ENCODE assay signal across 17 cellular contexts in genomic region chr12:10339441-10339840, GRCh38. TPM values are rescaled to one million over a fixed set of nuclear protein-coding genes. Genes with fewer than 3 reads are reported as not detected.
A peak's percentile ranks its signal among the peaks of the same experiment; 100 is the strongest.
DNase-seq lines count a peak whose midpoint lies in the region; ATAC-seq, FAIRE-seq and TF ChIP-seq lines count a peak whose summit lies in the region.
"Had no signal": no experiment of that assay in that cellular context is flagged by ENCODE, and none has a peak within 500 bp of the region (broad histone marks: within the 10 kb centered on the region; RNA-seq: fewer than 3 reads in every experiment).

No MANE protein-coding gene starts in this region.

- TF ChIP-seq CTCF in PC-9 (conservative IDR thresholded peaks at IDR 0.05), result no peak
- no peak for TF ChIP-seq CTCF in endothelial cell of umbilical vein (IDR thresholded peaks at IDR 0.05; ENCODE audit: extremely low read depth in 1 of 2, insufficient read depth in 1 of 2, low read depth in 1 of 2, low read length in 2 of 2)
- TF ChIP-seq CTCF in osteocyte (IDR thresholded peaks at IDR 0.05), result no peak
- no peak for TF ChIP-seq CTCF in CD8-positive, alpha-beta T cell (IDR thresholded peaks at IDR 0.05)
- no peak for TF ChIP-seq CTCF in CD14-positive monocyte (IDR thresholded peaks at IDR 0.05)

- H3F3A ChIP-seq in PC-9 (ENCODE audit: insufficient read depth, low read depth), result no peaks in the 10 kb centered on the region

- CTCF ChIA-PET in PC-9 (lab: Charles Lee), result interaction anchor here (0.6 kb wide), 1 partner anchor 27 kb away, joined by 4 read pairs; no protein-coding TSS in a partner anchor
- CTCF ChIA-PET in endothelial cell of umbilical vein (lab: Charles Lee), result interaction anchor here (0.6 to 2.3 kb wide), 6 partner anchors 8 to 334 kb away, joined by 3 to 10 read pairs (median 3); no protein-coding TSS in a partner anchor
- CTCF ChIA-PET in CD8-positive, alpha-beta T cell (lab: Charles Lee), result interaction anchor here (0.9 to 1.1 kb wide), 3 partner anchors 14 to 104 kb away, joined by 3 to 4 read pairs (median 4); no protein-coding TSS in a partner anchor

- no peaks in the 10 kb centered on the region for H3K27me3 Mint-ChIP-seq in osteocyte (ENCODE audit: unreplicated experiment)
- H3K27me3 Mint-ChIP-seq in CD8-positive, alpha-beta T cell (ENCODE audit: low read depth), result no peaks in the 10 kb centered on the region
- peaks cover 0 to 2% (median 0%) of the 10 kb centered on the region in 3 donors for H3K27me3 Mint-ChIP-seq in CD14-positive monocyte (ENCODE audit: low read depth in 3 of 3)
- H3K27me3 Mint-ChIP-seq: activated B cell treated with CpG ODN at 0.5 μM for 24 hours; stimulated activated naive CD8-positive, alpha-beta T cell treated with anti-CD3 and anti-CD28 coated beads, Interleukin-15, amount 100 ng/mL, for 72 hours had no signal

- no TSS peak for BruUV-seq in PC-9 (replicated peaks; lab: Mats Ljungman, UMichigan)
- no TSS peak for BruUV-seq in endothelial cell of umbilical vein (replicated peaks; lab: Mats Ljungman, UMichigan)

- ATAC-seq in CD8-positive, alpha-beta T cell, result no peak
- ATAC-seq: gastrocnemius medialis; GM12878; stimulated activated naive CD8-positive, alpha-beta T cell treated with anti-CD3 and anti-CD28 coated beads, Interleukin-15, amount 100 ng/mL, for 72 hours had no signal

- no peak for TF ChIP-seq POLR2A in endothelial cell of umbilical vein (IDR thresholded peaks at IDR 0.05; ENCODE audit: low read depth, low read length)

- H3K9me3 ChIP-seq in PC-9 (ENCODE audit: insufficient read depth, low read depth) (no peaks in the 10 kb centered on the region), endothelial cell of umbilical vein (replicated peaks; ENCODE audit: control insufficient read depth, insufficient read depth, low read length) (no peaks in the 10 kb centered on the region)
- H3K9me3 ChIP-seq in CD8-positive, alpha-beta T cell (ENCODE audit: low read length), result no peaks in the 10 kb centered on the region
- H3K9me3 ChIP-seq: gastrocnemius medialis, ovary had no signal

- no peak overlapping the region for H3K27ac ChIP-seq in PC-9
- no peak overlapping the region for H3K27ac ChIP-seq in endothelial cell of umbilical vein (ENCODE audit: insufficient read depth, low read depth, low read length)
- no peak overlapping the region for H3K27ac ChIP-seq in CD8-positive, alpha-beta T cell (ENCODE audit: low read depth, low read length)
- H3K27ac ChIP-seq: gastrocnemius medialis, ovary had no signal

- H3K9me1 ChIP-seq in endothelial cell of umbilical vein (replicated peaks; ENCODE audit: control insufficient read depth, extremely low read depth, insufficient read depth, low read length), result no peaks in the 10 kb centered on the region

- no peaks in the 10 kb centered on the region for H3K9me2 ChIP-seq in PC-9 (ENCODE audit: insufficient read depth)

- H3K36me3 ChIP-seq in PC-9 (ENCODE audit: low read depth) (no peaks in the 10 kb centered on the region), endothelial cell of umbilical vein (ENCODE audit: control insufficient read depth in 2 of 2, extremely low read depth in 1 of 2, insufficient read depth in 2 of 2, low read length in 2 of 2) (no peaks in the 10 kb centered on the region)
- H3K36me3 ChIP-seq in CD8-positive, alpha-beta T cell (ENCODE audit: insufficient read depth, low read length), result no peaks in the 10 kb centered on the region
- H3K36me3 ChIP-seq: gastrocnemius medialis, ovary had no signal

- H3K9ac ChIP-seq in endothelial cell of umbilical vein (replicated peaks; ENCODE audit: extremely low read depth, insufficient read depth, low read length), result no peak overlapping the region

- H3K79me2 ChIP-seq in PC-9 (ENCODE audit: low read depth), result no peaks in the 10 kb centered on the region
- no peaks in the 10 kb centered on the region for H3K79me2 ChIP-seq in endothelial cell of umbilical vein (ENCODE audit: control insufficient read depth, insufficient read depth, low read length)

- dilution Hi-C loops in endothelial cell of umbilical vein (cut with MboI; ENCODE audit: extremely low pct_ligation_motif_present, low sequenced_read_pairs), result no loop called here

- H3K27me3 ChIP-seq in PC-9 (ENCODE audit: insufficient read depth, low read depth), result no peaks in the 10 kb centered on the region
- H3K27me3 ChIP-seq in endothelial cell of umbilical vein (ENCODE audit: control insufficient read depth in 2 of 2, insufficient read depth in 2 of 2, low read length in 2 of 2), result no peaks in the 10 kb centered on the region
- no peaks in the 10 kb centered on the region for H3K27me3 ChIP-seq in CD8-positive, alpha-beta T cell (ENCODE audit: insufficient read depth, low read length)
- H3K27me3 ChIP-seq: gastrocnemius medialis, ovary had no signal

- H3K9me3 Mint-ChIP-seq in osteocyte (ENCODE audit: unreplicated experiment), result no peaks in the 10 kb centered on the region
- H3K9me3 Mint-ChIP-seq in CD8-positive, alpha-beta T cell, result peaks cover 8% of the 10 kb centered on the region
- H3K9me3 Mint-ChIP-seq in CD14-positive monocyte, result peaks cover 10 to 27% (median 16%) of the 10 kb centered on the region in 7 donors

- H3K4me3 Mint-ChIP-seq in osteocyte (ENCODE audit: unreplicated experiment), result no peak overlapping the region
- H3K4me3 Mint-ChIP-seq in CD8-positive, alpha-beta T cell, result no peak overlapping the region
- no peak overlapping the region for H3K4me3 Mint-ChIP-seq in CD14-positive monocyte
- H3K4me3 Mint-ChIP-seq: activated B cell treated with CpG ODN at 0.5 μM for 24 hours; stimulated activated naive CD8-positive, alpha-beta T cell treated with anti-CD3 and anti-CD28 coated beads, Interleukin-15, amount 100 ng/mL, for 72 hours had no signal

- H4K20me1 ChIP-seq in PC-9 (ENCODE audit: insufficient read depth) (no peaks in the 10 kb centered on the region), endothelial cell of umbilical vein (replicated peaks; ENCODE audit: control insufficient read depth, extremely low read depth, insufficient read depth, low read length) (no peaks in the 10 kb centered on the region)

- FAIRE-seq in endothelial cell of umbilical vein (lab: Jason Lieb, UNC), result peak; percentile 81
- FAIRE-seq: GM12878 had no signal

- no peaks in the 10 kb centered on the region for H3K36me3 Mint-ChIP-seq in osteocyte (ENCODE audit: unreplicated experiment)
- no peaks in the 10 kb centered on the region for H3K36me3 Mint-ChIP-seq in CD8-positive, alpha-beta T cell
- peaks cover 0 to 2% of the 10 kb centered on the region in 2 donors for H3K36me3 Mint-ChIP-seq in CD14-positive monocyte

- H3K4me1 Mint-ChIP-seq in osteocyte (ENCODE audit: unreplicated experiment) (peaks cover 29% of the 10 kb centered on the region), CD14-positive monocyte (peaks cover 25% of the 10 kb centered on the region)
- peaks cover 5% of the 10 kb centered on the region for H3K4me1 Mint-ChIP-seq in CD8-positive, alpha-beta T cell (ENCODE audit: low read depth)

- DNase-seq in GM03348 (ENCODE audit: low spot score), result peak; percentile 22
- peak; percentile 53 to 70 for DNase-seq in PC-9
- peak; percentile 48 for DNase-seq in endothelial cell of umbilical vein (ENCODE audit: low read depth, low spot score)
- DNase-seq in osteocyte (ENCODE audit: extremely low spot score, unreplicated experiment), result no peak
- no peak for DNase-seq in SK-N-DZ (ENCODE audit: low spot score)
- DNase-seq in CD8-positive, alpha-beta T cell, result no peak
- no peak for DNase-seq in CD14-positive monocyte (ENCODE audit: low spot score)
- DNase-seq in cerebellar nuclear complex (lab: John Stamatoyannopoulos, UW), result no peak
- DNase-seq: activated B cell treated with CpG ODN at 0.5 μM for 24 hours; activated gamma-delta T cell treated with Interleukin-2 at 50 U/mL for 16 hours; DMS79; gastrocnemius medialis; Karpas-422; NCI-H510A treated with DMSO at 0.1 percent for 48 hours; ovary; stimulated activated naive CD8-positive, alpha-beta T cell treated with anti-CD3 and anti-CD28 coated beads, Interleukin-15, amount 100 ng/mL, for 72 hours had no signal

- H3K4me3 ChIP-seq in PC-9 (no peak overlapping the region), endothelial cell of umbilical vein (replicated peaks in 1 of 3; ENCODE audit: insufficient read depth in 1 of 3, low read depth in 1 of 3, low read length in 3 of 3) (no peak overlapping the region)
- no peak overlapping the region for H3K4me3 ChIP-seq in CD8-positive, alpha-beta T cell (ENCODE audit: low read depth, low read length)
- H3K4me3 ChIP-seq: gastrocnemius medialis, GM12878, ovary had no signal

- H3K4me1 ChIP-seq in PC-9 (replicated peaks; ENCODE audit: insufficient read depth) (0 out of 2 replicates have a peak, but pooled peaks cover 14% of the 10 kb centered on the region), endothelial cell of umbilical vein (ENCODE audit: control insufficient read depth, extremely low read depth, insufficient read depth, low read length) (peaks cover 17% of the 10 kb centered on the region)
- no peaks in the 10 kb centered on the region for H3K4me1 ChIP-seq in CD8-positive, alpha-beta T cell (ENCODE audit: insufficient read depth, low read length)
- H3K4me1 ChIP-seq: gastrocnemius medialis had no signal

- intact Hi-C loops in PC-9 (cut with micrococcal nuclease; ENCODE audit: unreplicated experiment) (loop anchor here (2.0 kb wide), 1 partner anchor 55 kb away; no protein-coding TSS in a partner anchor), endothelial cell of umbilical vein (cut with micrococcal nuclease) (loop anchor here (10.0 kb wide), 1 partner anchor 185 kb away; no protein-coding TSS in a partner anchor), CD14-positive monocyte (cut with micrococcal nuclease) (no loop called here)
- intact Hi-C loops in CD8-positive, alpha-beta T cell (cut with DNase I, micrococcal nuclease), result no loop called here

- H2AFZ ChIP-seq in PC-9, result no peak overlapping the region
- H2AFZ ChIP-seq in endothelial cell of umbilical vein (ENCODE audit: low read depth, low read length), result no peak overlapping the region

- H3K4me2 ChIP-seq in PC-9 (peak overlapping the region; percentile 4; the same call in 1 of the 2 replicates), endothelial cell of umbilical vein (ENCODE audit: insufficient read depth, low read length) (peak overlapping the region; percentile 22)

- H3K27ac Mint-ChIP-seq in osteocyte (ENCODE audit: unreplicated experiment), result peak overlapping the region; percentile 79
- no peak overlapping the region for H3K27ac Mint-ChIP-seq in CD8-positive, alpha-beta T cell
- no peak overlapping the region for H3K27ac Mint-ChIP-seq in CD14-positive monocyte
- H3K27ac Mint-ChIP-seq: activated B cell treated with CpG ODN at 0.5 μM for 24 hours; stimulated activated naive CD8-positive, alpha-beta T cell treated with anti-CD3 and anti-CD28 coated beads, Interleukin-15, amount 100 ng/mL, for 72 hours had no signal

- POLR2A ChIA-PET in PC-9 (lab: Charles Lee; ENCODE audit: unreplicated experiment) (interaction anchor here (0.6 kb wide), 1 partner anchor 295 kb away, joined by 3 read pairs; no protein-coding TSS in a partner anchor), endothelial cell of umbilical vein (lab: Charles Lee) (no interaction called here)
- POLR2A ChIA-PET in CD8-positive, alpha-beta T cell (lab: Charles Lee), result no interaction called here

RNA-seq across cellular contexts. Expression of gene KLRD1, which starts 31.8 kb away (rescaled TPM):
- total RNA-seq in PC-9 (2021) (0.68 and 1.2 TPM in 2 replicates), endothelial cell of umbilical vein (0.13 and 0.18 TPM in 2 replicates), osteocyte (0.03 and 0.37 TPM in 2 replicates)
- polyA plus RNA-seq in endothelial cell of umbilical vein (0.06 and 0.15 TPM in 2 replicates), CD14-positive monocyte (under 1 TPM; 0.51 to 0.79 TPM)
- polyA plus RNA-seq in endothelial cell of umbilical vein (2011; cell fraction: cytosol; rRNA removed), result 0.01 and 0.05 TPM in 2 replicates
- 0.53 and 0.85 TPM in 2 replicates for polyA plus RNA-seq in endothelial cell of umbilical vein (2011; cell fraction: nucleus; rRNA removed)
- polyA plus RNA-seq in endothelial cell of umbilical vein (2012), result 0.21 and 0.63 TPM in 2 replicates
- polyA minus RNA-seq in endothelial cell of umbilical vein, result 0.39 and 0.40 TPM in 2 replicates
- not detected for polyA minus RNA-seq in endothelial cell of umbilical vein (2011; cell fraction: cytosol; rRNA and poly(A)+ RNA removed)
- polyA minus RNA-seq in endothelial cell of umbilical vein (2011; cell fraction: nucleus; rRNA and poly(A)+ RNA removed), result 1.2 and 1.3 TPM in 2 replicates
- 0.09 and 0.27 TPM in 2 replicates for polyA plus RNA-seq in SK-N-DZ (2014; cell fraction: cytosol; rRNA removed)
- not detected in 2 replicates for polyA plus RNA-seq in SK-N-DZ (2014; cell fraction: nucleus; rRNA removed)
- 10 to 100 TPM; 12.3 to 13.1 TPM for total RNA-seq in CD8-positive, alpha-beta T cell

RNA-seq across cellular contexts. Expression of gene KLRK1, which starts 50.4 kb away (rescaled TPM):
- total RNA-seq in PC-9 (2021), result not detected in 2 replicates
- total RNA-seq in endothelial cell of umbilical vein, result not detected in 2 replicates
- not detected in 2 replicates for polyA plus RNA-seq in endothelial cell of umbilical vein
- polyA plus RNA-seq in endothelial cell of umbilical vein (2011; cell fraction: cytosol; rRNA removed), result not detected in 2 replicates
- polyA plus RNA-seq in endothelial cell of umbilical vein (2011; cell fraction: nucleus; rRNA removed), result 0.08 TPM in 1 of 2 replicates, not detected in the other
- polyA plus RNA-seq in endothelial cell of umbilical vein (2012), result 0.17 and 0.41 TPM in 2 replicates
- not detected in 2 replicates for polyA minus RNA-seq in endothelial cell of umbilical vein
- 40.6 TPM for polyA minus RNA-seq in endothelial cell of umbilical vein (2011; cell fraction: cytosol; rRNA and poly(A)+ RNA removed)
- not detected in 2 replicates for polyA minus RNA-seq in endothelial cell of umbilical vein (2011; cell fraction: nucleus; rRNA and poly(A)+ RNA removed)
- 3.2 and 4.9 TPM in 2 replicates for total RNA-seq in osteocyte
- polyA plus RNA-seq in SK-N-DZ (2014; cell fraction: cytosol; rRNA removed), result 0.24 and 0.27 TPM in 2 replicates
- polyA plus RNA-seq in SK-N-DZ (2014; cell fraction: nucleus; rRNA removed), result 2.6 and 5.3 TPM in 2 replicates
- total RNA-seq in CD8-positive, alpha-beta T cell, result 100 to 1,000 TPM; 238 to 242 TPM
- polyA plus RNA-seq in CD14-positive monocyte, result 1 to 10 TPM; 1.3 TPM

Comparison
In these comparisons a context has a peak if more than half of its experiments do, and no peak if none do; other contexts are left out.
1. DNase-seq: peak in GM03348 (single experiment), PC-9 (2 of 2) and endothelial cell of umbilical vein (single experiment); none in osteocyte (single experiment), SK-N-DZ (single experiment), CD8-positive, alpha-beta T cell (0 of 7), CD14-positive monocyte (single experiment) and cerebellar nuclear complex (0 of 2).
2. RNA of gene KLRK1, which starts 50.4 kb away (total RNA-seq): 238 to 242 TPM in CD8-positive, alpha-beta T cell; 3.2 to 4.9 TPM in osteocyte, not detected in PC-9 and not detected in endothelial cell of umbilical vein; every median in the first group is over 10 times any median in the second.
3. intact Hi-C loops: an anchor here in PC-9 (2.0 kb wide) and endothelial cell of umbilical vein (10.0 kb wide); none called in CD8-positive, alpha-beta T cell and CD14-positive monocyte.